In the genomic region with DNA sequence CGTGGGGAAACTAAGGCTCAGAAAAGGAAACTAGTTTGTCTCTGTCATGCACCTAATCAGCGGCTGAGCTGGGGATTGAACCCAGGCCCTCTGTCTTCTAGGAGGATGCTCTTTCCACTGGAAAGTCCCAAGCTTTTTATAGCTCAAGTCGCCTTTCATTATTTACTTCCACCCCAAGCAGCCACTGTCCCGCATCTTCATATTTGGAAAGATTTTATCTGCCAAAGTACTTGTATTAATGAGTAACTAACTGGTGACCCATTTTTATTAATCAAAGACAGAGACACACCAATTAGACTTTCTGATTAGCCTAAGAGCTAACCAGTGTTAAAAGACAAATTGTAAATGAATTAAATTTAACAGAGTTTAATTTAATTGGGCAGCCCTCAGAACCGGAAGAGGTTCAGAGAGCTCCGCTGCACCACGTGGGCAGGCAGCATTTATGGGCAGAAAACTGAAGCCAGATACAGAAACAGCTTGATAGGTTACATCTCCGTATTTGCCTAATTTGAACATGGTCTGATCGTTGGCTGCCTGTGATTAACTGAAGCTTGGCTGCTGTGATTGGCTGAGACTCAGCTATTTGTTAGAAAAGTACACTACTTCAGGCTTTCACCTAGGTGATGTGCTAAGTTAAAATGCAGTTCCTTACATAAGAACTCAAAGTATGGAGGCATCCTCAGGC, we compare ENCODE assay signal across 20 cellular contexts.
A peak's percentile ranks its signal among the peaks of the same experiment; 100 is the strongest.
DNase-seq lines count a peak whose midpoint lies in the region; ATAC-seq and TF ChIP-seq lines count a peak whose summit lies in the region.
"Had no signal": no experiment of that assay in that cellular context is flagged by ENCODE, and none has a peak within 500 bp of the region (broad histone marks: within the 10 kb centered on the region; RNA-seq: fewer than 3 reads in every experiment).

No MANE protein-coding gene starts in this region.

- H3K27me3 ChIP-seq in BE2C = no peaks in the 10 kb centered on the region
- H3K27me3 ChIP-seq in gastroesophageal sphincter = no peaks in the 10 kb centered on the region
- no peaks in the 10 kb centered on the region for H3K27me3 ChIP-seq in lung (ENCODE audit: control insufficient read depth, insufficient read depth)

- no peaks in the 10 kb centered on the region for H3K9me3 ChIP-seq in BE2C
- no peaks in the 10 kb centered on the region for H3K9me3 ChIP-seq in gastroesophageal sphincter
- no peaks in the 10 kb centered on the region for H3K9me3 ChIP-seq in lung (ENCODE audit: control insufficient read depth in 2 of 2, insufficient read depth in 1 of 2, low read length in 1 of 2)

- DNase-seq in BE2C (peak; percentile 48), NCI-H1436 treated with DMSO at 0.1 percent for 48 hours (lab: John Stamatoyannopoulos, UW) (peak; percentile 99), lung (ENCODE audit: low spot score) (no peak), WTC11 (ENCODE audit: low spot score) (no peak), cortex of kidney (lab: John Stamatoyannopoulos, UW) (no peak)
- DNase-seq in activated CD8-positive, alpha-beta memory T cell treated with anti-CD3 and anti-CD28 coated beads for 24 hours = no peak
- DNase-seq: activated CD8-positive, alpha-beta memory T cell treated with anti-CD3 and anti-CD28 coated beads, Interleukin-2, amount 50 U/mL, for 48 hours; GF-D8; left cardiac atrium; natural killer cell; NCI-H1105 treated with DMSO at 0.1 percent for 48 hours; NCI-H524 treated with DMSO at 0.1 percent for 48 hours; stimulated activated naive CD8-positive, alpha-beta T cell treated with anti-CD3 and anti-CD28 coated beads, Interleukin-15, Interleukin-2, amounts not matched to agents 100 U/mL and 50 U/mL, for 24 hours; T-helper 1 cell had no signal

- no peak for TF ChIP-seq EP300 in gastroesophageal sphincter (IDR thresholded peaks at IDR 0.05)

- H3K4me1 ChIP-seq in BE2C = peaks cover 79% of the 10 kb centered on the region
- H3K4me1 ChIP-seq in gastroesophageal sphincter = peaks cover 4 to 55% (median 12%) of the 10 kb centered on the region in 3 donors
- H3K4me1 ChIP-seq in lung (ENCODE audit: control insufficient read depth in 2 of 2, insufficient read depth in 2 of 2, low read length in 2 of 2) = peaks cover 6 to 8% of the 10 kb centered on the region in 2 donors

- TF ChIP-seq CTCF in BE2C (IDR thresholded peaks at IDR 0.05; ENCODE audit: low read depth, low read length) (no peak), gastroesophageal sphincter (IDR thresholded peaks at IDR 0.05) (no peak), lung (IDR thresholded peaks at IDR 0.05; ENCODE audit: control extremely low read depth, extremely low read depth) (no peak), WTC11 (IDR thresholded peaks at IDR 0.05) (no peak)

- peak overlapping the region in 3 of 4 donors; percentile 61 to 78 (median 74) for H3K27ac ChIP-seq in gastroesophageal sphincter
- peak overlapping the region in 1 of 2 donors; percentile 87 for H3K27ac ChIP-seq in lung (ENCODE audit: low read depth in 1 of 2, low read length in 1 of 2)

- H3K4me1 Mint-ChIP-seq in WTC11 = no peaks in the 10 kb centered on the region
- H3K4me1 Mint-ChIP-seq: central memory CD8-positive, alpha-beta T cell; natural killer cell had no signal

- CTCF ChIA-PET in WTC11 (lab: Charles Lee) = interaction anchor here (0.7 to 4.7 kb wide), 2 partner anchors 10 to 596 kb away, joined by 3 to 25 read pairs; no protein-coding TSS in a partner anchor

- no peak overlapping the region for H3K4me3 Mint-ChIP-seq in WTC11
- H3K4me3 Mint-ChIP-seq: central memory CD8-positive, alpha-beta T cell; natural killer cell had no signal

- no peak overlapping the region for H3K27ac Mint-ChIP-seq in WTC11
- H3K27ac Mint-ChIP-seq: activated naive CD4-positive, alpha-beta T cell treated with anti-CD3 and anti-CD28 coated beads, Interleukin-2, amount 50 U/mL, for 72 hours; natural killer cell had no signal

- 49 to 62% methylated on average over 9 of the region's 9 CpGs for WGBS in gastroesophageal sphincter (ENCODE audit: low coverage in 1 of 2), 2 donors
- 71 to 75% methylated on average over 9 of the region's 9 CpGs for WGBS in lung, 2 donors

- H3K36me3 Mint-ChIP-seq in WTC11 = no peaks in the 10 kb centered on the region
- H3K36me3 Mint-ChIP-seq: activated naive CD4-positive, alpha-beta T cell treated with anti-CD3 and anti-CD28 coated beads, Interleukin-2, amount 50 U/mL, for 72 hours; natural killer cell had no signal

- H3K9me3 Mint-ChIP-seq in WTC11 = no peaks in the 10 kb centered on the region
- H3K9me3 Mint-ChIP-seq: activated naive CD4-positive, alpha-beta T cell treated with anti-CD3 and anti-CD28 coated beads, Interleukin-2, amount 50 U/mL, for 72 hours; central memory CD8-positive, alpha-beta T cell; natural killer cell had no signal

- H3K36me3 ChIP-seq in BE2C (peaks cover 12% of the 10 kb centered on the region), gastroesophageal sphincter (no peaks in the 10 kb centered on the region), lung (ENCODE audit: control insufficient read depth in 2 of 2, insufficient read depth in 2 of 2, low read length in 2 of 2) (peaks cover 0 to 4% of the 10 kb centered on the region in 2 donors)

- no peak overlapping the region for H3K4me3 ChIP-seq in BE2C (ENCODE audit: low read depth, low read length)
- H3K4me3 ChIP-seq in gastroesophageal sphincter = no peak overlapping the region
- no peak overlapping the region for H3K4me3 ChIP-seq in lung

- TF ChIP-seq POLR2A in gastroesophageal sphincter (IDR thresholded peaks at IDR 0.05) = no peak

- POLR2A ChIA-PET in WTC11 (lab: Charles Lee) = no interaction called here

- peak; percentile 37 for ATAC-seq in gastroesophageal sphincter
- ATAC-seq in lung (ENCODE audit: insufficient read depth, low FRiP score) = peak; percentile 21
- no peak for ATAC-seq in GM19397 (IDR thresholded peaks at IDR 0.05; ENCODE audit: unreplicated experiment)
- ATAC-seq in WTC11 = no peak
- ATAC-seq: activated CD4-positive, CD25-positive, alpha-beta regulatory T cell treated with anti-CD3 and anti-CD28 coated beads, Interleukin-2, amount 50 U/mL, for 24 hours; activated naive CD4-positive, alpha-beta T cell treated with anti-CD3 and anti-CD28 coated beads, Interleukin-2, amount 50 U/mL, for 72 hours; natural killer cell; Panc1; stimulated activated naive CD8-positive, alpha-beta T cell treated with anti-CD3 and anti-CD28 coated beads, Interleukin-15, Interleukin-2, amounts not matched to agents 100 U/mL and 50 U/mL, for 24 hours had no signal

- H3K27me3 Mint-ChIP-seq in WTC11 (ENCODE audit: low read depth) = no peaks in the 10 kb centered on the region
- H3K27me3 Mint-ChIP-seq: central memory CD8-positive, alpha-beta T cell had no signal

TF ChIP-seq in WTC11, 78 proteins besides CTCF, POLR2A, EP300 and RAD21:
- no peak for TF ChIP-seq NR3C1 (CRISPR knock-in tag; conservative IDR thresholded peaks at IDR 0.05; ENCODE audit: low read depth)
- no peak for TF ChIP-seq AR (CRISPR knock-in tag; IDR thresholded peaks at IDR 0.05)
- TF ChIP-seq MXD4 (CRISPR knock-in tag; IDR thresholded peaks at IDR 0.05; ENCODE audit: borderline replicate concordance) = no peak
- TF ChIP-seq NFYB (CRISPR knock-in tag; conservative IDR thresholded peaks at IDR 0.05; ENCODE audit: low read depth) = no peak
- TF ChIP-seq, protein P1, sequence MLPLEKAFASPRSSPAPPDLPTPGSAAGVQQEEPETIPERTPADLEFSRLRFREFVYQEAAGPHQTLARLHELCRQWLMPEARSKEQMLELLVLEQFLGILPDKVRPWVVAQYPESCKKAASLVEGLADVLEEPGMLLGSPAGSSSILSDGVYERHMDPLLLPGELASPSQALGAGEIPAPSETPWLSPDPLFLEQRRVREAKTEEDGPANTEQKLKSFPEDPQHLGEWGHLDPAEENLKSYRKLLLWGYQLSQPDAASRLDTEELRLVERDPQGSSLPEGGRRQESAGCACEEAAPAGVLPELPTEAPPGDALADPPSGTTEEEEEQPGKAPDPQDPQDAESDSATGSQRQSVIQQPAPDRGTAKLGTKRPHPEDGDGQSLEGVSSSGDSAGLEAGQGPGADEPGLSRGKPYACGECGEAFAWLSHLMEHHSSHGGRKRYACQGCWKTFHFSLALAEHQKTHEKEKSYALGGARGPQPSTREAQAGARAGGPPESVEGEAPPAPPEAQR (CRISPR knock-in tag; IDR thresholded peaks at IDR 0.05) = no peak

Comparison
In these comparisons a context has a peak if more than half of its experiments do, and no peak if none do; other contexts are left out.
1. DNase-seq: peak in BE2C (single experiment) and NCI-H1436 treated with DMSO at 0.1 percent for 48 hours (single experiment); none in lung (single experiment), activated CD8-positive, alpha-beta memory T cell treated with anti-CD3 and anti-CD28 coated beads for 24 hours (single experiment), WTC11 (single experiment) and cortex of kidney (single experiment).
2. ATAC-seq: peak in gastroesophageal sphincter (single experiment) and lung (single experiment); none in GM19397 (single experiment) and WTC11 (single experiment).